1 cellular context compared by ENCODE assay signal in the genomic region with DNA sequence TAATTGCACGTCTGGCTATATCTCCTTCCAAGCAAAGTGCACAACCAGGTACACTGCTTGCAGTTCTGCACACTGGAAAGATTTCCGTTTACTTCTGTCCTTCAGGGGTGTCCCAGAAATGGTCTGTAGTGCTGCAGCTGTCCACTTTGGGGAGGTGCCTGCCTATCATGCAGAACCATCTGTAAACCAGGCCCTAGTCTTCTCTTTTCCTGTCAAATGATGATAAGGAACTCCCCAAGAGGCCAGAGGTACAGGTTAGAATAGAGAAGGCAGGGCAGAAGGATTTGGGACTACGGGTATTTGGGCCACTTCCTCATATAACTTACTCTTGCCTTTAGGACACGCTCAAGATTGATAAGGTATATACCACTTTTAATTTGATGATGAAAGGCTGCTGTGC.
A peak's percentile ranks its signal among the peaks of the same experiment; 100 is the strongest.
TF ChIP-seq lines count a peak whose summit lies in the region.

No MANE protein-coding gene starts in this region.

TF ChIP-seq in K562, 482 proteins besides CTCF, POLR2A, EP300 and RAD21 (continued from another document):
- TF ChIP-seq ZNF717 (CRISPR knock-in tag; IDR thresholded peaks at IDR 0.05) (no peak), CC2D1A (IDR thresholded peaks at IDR 0.05) (no peak), TAL1 (IDR thresholded peaks at IDR 0.05) (peak; percentile 41), JUN (IDR thresholded peaks at IDR 0.05; ENCODE audit: borderline replicate concordance, low read depth, low read length) (no peak), JUN (CRISPR knock-in tag; IDR thresholded peaks at IDR 0.05; ENCODE audit: borderline replicate concordance) (no peak), NR4A1 (CRISPR knock-in tag; IDR thresholded peaks at IDR 0.05) (no peak), NR4A1 (tag; IDR thresholded peaks at IDR 0.05) (no peak), ZNF644 (tag; IDR thresholded peaks at IDR 0.05; ENCODE audit: low read depth) (no peak), BMI1 (IDR thresholded peaks at IDR 0.05; ENCODE audit: low read length) (no peak), PURB (CRISPR knock-in tag; IDR thresholded peaks at IDR 0.05; ENCODE audit: low read depth) (no peak), HDAC3 (IDR thresholded peaks at IDR 0.05; ENCODE audit: borderline replicate concordance, partially characterized antibody) (no peak), TBL1XR1 (IDR thresholded peaks at IDR 0.05; ENCODE audit: low read length in 2 of 2) (no peak), MCM7 (IDR thresholded peaks at IDR 0.05) (no peak), PTRF (tag; IDR thresholded peaks at IDR 0.05) (no peak), CBFA2T2 (conservative IDR thresholded peaks at IDR 0.05) (peak; percentile 46), JUNB (CRISPR knock-in tag; conservative IDR thresholded peaks at IDR 0.05) (no peak), ZNF134 (CRISPR knock-in tag; conservative IDR thresholded peaks at IDR 0.05) (no peak), ARID1B (IDR thresholded peaks at IDR 0.05) (peak; percentile 40; the same call in 1 of the 2 replicates)
- TF ChIP-seq, protein P1, sequence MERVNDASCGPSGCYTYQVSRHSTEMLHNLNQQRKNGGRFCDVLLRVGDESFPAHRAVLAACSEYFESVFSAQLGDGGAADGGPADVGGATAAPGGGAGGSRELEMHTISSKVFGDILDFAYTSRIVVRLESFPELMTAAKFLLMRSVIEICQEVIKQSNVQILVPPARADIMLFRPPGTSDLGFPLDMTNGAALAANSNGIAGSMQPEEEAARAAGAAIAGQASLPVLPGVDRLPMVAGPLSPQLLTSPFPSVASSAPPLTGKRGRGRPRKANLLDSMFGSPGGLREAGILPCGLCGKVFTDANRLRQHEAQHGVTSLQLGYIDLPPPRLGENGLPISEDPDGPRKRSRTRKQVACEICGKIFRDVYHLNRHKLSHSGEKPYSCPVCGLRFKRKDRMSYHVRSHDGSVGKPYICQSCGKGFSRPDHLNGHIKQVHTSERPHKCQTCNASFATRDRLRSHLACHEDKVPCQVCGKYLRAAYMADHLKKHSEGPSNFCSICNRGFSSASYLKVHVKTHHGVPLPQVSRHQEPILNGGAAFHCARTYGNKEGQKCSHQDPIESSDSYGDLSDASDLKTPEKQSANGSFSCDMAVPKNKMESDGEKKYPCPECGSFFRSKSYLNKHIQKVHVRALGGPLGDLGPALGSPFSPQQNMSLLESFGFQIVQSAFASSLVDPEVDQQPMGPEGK (CRISPR knock-in tag; IDR thresholded peaks at IDR 0.05; ENCODE audit: borderline replicate concordance), result no peak
- TF ChIP-seq, protein P2, sequence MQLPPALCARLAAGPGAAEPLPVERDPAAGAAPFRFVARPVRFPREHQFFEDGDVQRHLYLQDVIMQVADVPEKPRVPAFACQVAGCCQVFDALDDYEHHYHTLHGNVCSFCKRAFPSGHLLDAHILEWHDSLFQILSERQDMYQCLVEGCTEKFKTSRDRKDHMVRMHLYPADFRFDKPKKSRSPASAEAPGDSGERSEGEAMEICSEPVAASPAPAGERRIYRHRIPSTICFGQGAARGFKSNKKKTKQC (CRISPR knock-in tag; IDR thresholded peaks at IDR 0.05), result no peak
- TF ChIP-seq, protein P3, sequence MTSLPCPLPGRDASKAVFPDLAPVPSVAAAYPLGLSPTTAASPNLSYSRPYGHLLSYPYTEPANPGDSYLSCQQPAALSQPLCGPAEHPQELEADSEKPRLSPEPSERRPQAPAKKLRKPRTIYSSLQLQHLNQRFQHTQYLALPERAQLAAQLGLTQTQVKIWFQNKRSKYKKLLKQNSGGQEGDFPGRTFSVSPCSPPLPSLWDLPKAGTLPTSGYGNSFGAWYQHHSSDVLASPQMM (CRISPR knock-in tag; IDR thresholded peaks at IDR 0.05), result no peak
- TF ChIP-seq, protein P4, sequence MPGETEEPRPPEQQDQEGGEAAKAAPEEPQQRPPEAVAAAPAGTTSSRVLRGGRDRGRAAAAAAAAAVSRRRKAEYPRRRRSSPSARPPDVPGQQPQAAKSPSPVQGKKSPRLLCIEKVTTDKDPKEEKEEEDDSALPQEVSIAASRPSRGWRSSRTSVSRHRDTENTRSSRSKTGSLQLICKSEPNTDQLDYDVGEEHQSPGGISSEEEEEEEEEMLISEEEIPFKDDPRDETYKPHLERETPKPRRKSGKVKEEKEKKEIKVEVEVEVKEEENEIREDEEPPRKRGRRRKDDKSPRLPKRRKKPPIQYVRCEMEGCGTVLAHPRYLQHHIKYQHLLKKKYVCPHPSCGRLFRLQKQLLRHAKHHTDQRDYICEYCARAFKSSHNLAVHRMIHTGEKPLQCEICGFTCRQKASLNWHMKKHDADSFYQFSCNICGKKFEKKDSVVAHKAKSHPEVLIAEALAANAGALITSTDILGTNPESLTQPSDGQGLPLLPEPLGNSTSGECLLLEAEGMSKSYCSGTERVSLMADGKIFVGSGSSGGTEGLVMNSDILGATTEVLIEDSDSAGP (CRISPR knock-in tag; IDR thresholded peaks at IDR 0.05), result no peak
- TF ChIP-seq, protein P5, sequence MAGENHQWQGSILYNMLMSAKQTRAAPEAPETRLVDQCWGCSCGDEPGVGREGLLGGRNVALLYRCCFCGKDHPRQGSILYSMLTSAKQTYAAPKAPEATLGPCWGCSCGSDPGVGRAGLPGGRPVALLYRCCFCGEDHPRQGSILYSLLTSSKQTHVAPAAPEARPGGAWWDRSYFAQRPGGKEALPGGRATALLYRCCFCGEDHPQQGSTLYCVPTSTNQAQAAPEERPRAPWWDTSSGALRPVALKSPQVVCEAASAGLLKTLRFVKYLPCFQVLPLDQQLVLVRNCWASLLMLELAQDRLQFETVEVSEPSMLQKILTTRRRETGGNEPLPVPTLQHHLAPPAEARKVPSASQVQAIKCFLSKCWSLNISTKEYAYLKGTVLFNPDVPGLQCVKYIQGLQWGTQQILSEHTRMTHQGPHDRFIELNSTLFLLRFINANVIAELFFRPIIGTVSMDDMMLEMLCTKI (IDR thresholded peaks at IDR 0.05; ENCODE audit: partially characterized antibody), result no peak
- TF ChIP-seq, protein P6, sequence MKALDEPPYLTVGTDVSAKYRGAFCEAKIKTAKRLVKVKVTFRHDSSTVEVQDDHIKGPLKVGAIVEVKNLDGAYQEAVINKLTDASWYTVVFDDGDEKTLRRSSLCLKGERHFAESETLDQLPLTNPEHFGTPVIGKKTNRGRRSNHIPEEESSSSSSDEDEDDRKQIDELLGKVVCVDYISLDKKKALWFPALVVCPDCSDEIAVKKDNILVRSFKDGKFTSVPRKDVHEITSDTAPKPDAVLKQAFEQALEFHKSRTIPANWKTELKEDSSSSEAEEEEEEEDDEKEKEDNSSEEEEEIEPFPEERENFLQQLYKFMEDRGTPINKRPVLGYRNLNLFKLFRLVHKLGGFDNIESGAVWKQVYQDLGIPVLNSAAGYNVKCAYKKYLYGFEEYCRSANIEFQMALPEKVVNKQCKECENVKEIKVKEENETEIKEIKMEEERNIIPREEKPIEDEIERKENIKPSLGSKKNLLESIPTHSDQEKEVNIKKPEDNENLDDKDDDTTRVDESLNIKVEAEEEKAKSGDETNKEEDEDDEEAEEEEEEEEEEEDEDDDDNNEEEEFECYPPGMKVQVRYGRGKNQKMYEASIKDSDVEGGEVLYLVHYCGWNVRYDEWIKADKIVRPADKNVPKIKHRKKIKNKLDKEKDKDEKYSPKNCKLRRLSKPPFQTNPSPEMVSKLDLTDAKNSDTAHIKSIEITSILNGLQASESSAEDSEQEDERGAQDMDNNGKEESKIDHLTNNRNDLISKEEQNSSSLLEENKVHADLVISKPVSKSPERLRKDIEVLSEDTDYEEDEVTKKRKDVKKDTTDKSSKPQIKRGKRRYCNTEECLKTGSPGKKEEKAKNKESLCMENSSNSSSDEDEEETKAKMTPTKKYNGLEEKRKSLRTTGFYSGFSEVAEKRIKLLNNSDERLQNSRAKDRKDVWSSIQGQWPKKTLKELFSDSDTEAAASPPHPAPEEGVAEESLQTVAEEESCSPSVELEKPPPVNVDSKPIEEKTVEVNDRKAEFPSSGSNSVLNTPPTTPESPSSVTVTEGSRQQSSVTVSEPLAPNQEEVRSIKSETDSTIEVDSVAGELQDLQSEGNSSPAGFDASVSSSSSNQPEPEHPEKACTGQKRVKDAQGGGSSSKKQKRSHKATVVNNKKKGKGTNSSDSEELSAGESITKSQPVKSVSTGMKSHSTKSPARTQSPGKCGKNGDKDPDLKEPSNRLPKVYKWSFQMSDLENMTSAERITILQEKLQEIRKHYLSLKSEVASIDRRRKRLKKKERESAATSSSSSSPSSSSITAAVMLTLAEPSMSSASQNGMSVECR (CRISPR knock-in tag; IDR thresholded peaks at IDR 0.05), result no peak
TF ChIP-seq in K562: peak in this region for 6.
